Comparison of ENCODE assay signal across 21 cellular contexts in the genomic region with DNA sequence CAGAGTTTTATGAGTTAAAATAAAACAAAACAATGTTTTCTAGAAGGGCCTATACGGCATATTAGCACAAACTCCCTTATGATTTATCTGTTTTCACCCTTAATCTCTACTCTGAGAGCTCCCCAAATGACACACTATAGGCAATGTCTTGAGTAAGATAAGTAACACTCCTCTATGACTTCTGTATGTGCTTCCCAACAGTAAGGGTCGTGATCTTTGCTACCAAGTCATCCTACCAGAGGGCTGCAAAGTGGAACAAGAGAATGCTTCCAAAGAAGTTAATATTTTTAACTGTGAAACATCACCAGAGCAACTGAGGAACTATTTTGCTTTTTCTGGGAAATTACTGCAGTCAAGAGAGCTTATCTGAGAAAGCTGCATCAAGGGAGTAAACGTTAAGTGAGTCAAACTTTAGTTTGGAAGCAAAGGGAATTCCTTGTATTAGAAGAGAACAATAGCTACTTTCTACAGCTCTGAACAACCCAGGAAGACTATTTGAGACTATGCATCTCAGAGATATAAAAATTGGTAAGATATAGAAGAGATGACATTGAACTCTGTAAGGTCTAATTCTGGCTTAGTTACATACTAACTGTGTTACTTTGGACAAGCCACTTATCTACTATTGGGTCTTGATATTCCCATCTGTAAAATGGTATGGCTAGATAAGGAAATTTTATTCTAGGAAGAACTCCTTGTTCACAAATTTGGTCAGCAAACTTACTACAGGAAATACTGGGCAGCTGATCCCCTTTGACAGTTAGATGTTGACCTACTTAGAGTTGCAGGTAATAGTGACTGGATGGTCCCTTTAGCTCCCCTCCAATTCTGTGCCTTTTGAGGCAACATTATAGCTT.
"Had no signal": no experiment of that assay in that cellular context is flagged by ENCODE, and none has a peak within 500 bp of the region (broad histone marks: within the 10 kb centered on the region; RNA-seq: fewer than 3 reads in every experiment).

No MANE protein-coding gene starts in this region.

- DNase-seq: activated CD4-positive, alpha-beta T cell treated with anti-CD3 and anti-CD28 coated beads for 1 hour; activated CD4-positive, alpha-beta T cell treated with anti-CD3 and anti-CD28 coated beads, Interleukin-2, amount 50 U/mL, for 4 hours; activated naive CD4-positive, alpha-beta T cell treated with Interleukin-2 at 50 U/mL for 16 hours; activated T-cell treated with anti-CD3 and anti-CD28 coated beads for 4 hours; glutamatergic neuron; left colon; mammary epithelial cell; mucosa of descending colon; naive thymus-derived CD4-positive, alpha-beta T cell; small intestine; stimulated activated CD4-positive, alpha-beta T cell treated with anti-CD3 and anti-CD28 coated beads, Interleukin-4, amount 100 ng/mL, for 24 hours; stimulated activated naive CD4-positive, alpha-beta T cell treated with Interleukin-2 at 50 U/mL for 16 hours; T-helper 9 cell; upper lobe of left lung had no signal

- H3K9me3 ChIP-seq: mucosa of descending colon, suprapubic skin, upper lobe of left lung had no signal

- ATAC-seq: activated T-helper 17 cell treated with anti-CD3 and anti-CD28 coated beads, Interleukin-2, amount 50 U/mL, for 72 hours; esophagus mucosa; left colon; mucosa of descending colon; naive thymus-derived CD4-positive, alpha-beta T cell had no signal

- H3K27ac ChIP-seq: SK-N-MC, suprapubic skin, upper lobe of left lung, VCaP had no signal

- H3K4me3 ChIP-seq: mucosa of descending colon, SK-N-MC, suprapubic skin, upper lobe of left lung had no signal

- H3K27me3 ChIP-seq: suprapubic skin, upper lobe of left lung had no signal

- FAIRE-seq: astrocyte, endometrium, small intestine had no signal

- H3K36me3 ChIP-seq: suprapubic skin, upper lobe of left lung had no signal
